In the genomic region with DNA sequence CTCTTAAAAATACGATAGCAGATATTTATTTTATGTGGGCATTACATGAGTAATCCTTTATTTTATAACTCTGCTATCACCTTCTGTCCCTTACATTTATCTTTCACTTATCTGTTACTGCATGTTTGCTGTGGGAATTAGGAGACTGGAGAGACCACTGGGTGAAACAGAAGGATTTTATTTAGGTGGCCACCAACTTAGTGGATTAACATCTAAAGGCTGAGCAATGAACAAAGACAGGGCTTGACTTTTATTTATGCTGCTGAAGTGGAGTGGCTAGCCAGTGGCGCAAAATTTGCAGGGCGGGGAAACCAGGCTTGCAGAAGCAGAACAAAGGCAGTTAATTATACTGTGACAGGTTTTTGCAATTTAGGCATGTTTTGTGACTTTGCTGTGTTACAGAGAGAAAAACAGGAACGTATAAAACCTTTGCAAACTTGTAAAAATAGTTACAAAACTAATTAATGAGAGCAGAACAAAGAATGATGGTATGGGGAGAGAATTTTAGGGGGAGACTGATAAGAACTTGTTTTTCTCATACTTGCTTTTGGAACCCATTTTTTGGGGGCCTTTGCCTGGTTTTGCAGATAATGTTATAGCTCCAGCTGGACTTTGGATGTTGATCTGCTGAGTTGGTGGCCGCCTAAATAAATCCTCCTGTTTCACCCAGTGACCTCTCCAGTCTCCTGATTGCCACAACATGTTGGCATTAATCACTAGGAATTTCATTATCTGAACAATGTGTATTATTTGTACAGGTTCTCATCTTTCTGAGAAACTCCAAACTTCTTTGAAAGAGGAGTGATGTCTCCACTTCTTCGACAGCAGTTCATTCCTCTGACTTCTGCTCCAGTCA, we compare ENCODE assay signal across 1 cellular context.
TF ChIP-seq lines count a peak whose summit lies in the region.

No MANE protein-coding gene starts in this region.

TF ChIP-seq in HEK293, 187 proteins besides CTCF, POLR2A, EP300 and RAD21 (continued from another document and continues in another):
- TF ChIP-seq, protein P1, sequence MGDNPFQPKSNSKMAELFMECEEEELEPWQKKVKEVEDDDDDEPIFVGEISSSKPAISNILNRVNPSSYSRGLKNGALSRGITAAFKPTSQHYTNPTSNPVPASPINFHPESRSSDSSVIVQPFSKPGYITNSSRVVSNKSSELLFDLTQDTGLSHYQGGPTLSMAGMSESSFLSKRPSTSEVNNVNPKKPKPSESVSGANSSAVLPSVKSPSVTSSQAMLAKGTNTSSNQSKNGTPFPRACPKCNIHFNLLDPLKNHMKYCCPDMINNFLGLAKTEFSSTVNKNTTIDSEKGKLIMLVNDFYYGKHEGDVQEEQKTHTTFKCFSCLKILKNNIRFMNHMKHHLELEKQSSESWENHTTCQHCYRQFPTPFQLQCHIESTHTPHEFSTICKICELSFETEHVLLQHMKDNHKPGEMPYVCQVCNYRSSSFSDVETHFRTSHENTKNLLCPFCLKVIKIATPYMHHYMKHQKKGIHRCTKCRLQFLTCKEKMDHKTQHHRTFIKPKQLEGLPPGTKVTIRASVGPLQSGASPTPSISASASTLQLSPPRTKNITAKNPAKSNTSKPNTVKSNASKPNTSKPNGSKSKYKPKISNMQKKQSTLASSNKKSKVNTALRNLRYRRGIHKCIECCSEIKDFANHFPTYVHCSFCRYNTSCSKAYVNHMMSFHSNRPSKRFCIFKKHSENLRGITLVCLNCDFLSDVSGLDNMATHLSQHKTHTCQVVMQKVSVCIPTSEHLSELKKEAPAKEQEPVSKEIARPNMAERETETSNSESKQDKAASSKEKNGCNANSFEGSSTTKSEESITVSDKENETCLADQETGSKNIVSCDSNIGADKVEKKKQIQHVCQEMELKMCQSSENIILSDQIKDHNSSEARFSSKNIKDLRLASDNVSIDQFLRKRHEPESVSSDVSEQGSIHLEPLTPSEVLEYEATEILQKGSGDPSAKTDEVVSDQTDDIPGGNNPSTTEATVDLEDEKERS (tag by site-specific recombination; IDR thresholded peaks at IDR 0.05), result peak; percentile 98
- TF ChIP-seq, protein P2, sequence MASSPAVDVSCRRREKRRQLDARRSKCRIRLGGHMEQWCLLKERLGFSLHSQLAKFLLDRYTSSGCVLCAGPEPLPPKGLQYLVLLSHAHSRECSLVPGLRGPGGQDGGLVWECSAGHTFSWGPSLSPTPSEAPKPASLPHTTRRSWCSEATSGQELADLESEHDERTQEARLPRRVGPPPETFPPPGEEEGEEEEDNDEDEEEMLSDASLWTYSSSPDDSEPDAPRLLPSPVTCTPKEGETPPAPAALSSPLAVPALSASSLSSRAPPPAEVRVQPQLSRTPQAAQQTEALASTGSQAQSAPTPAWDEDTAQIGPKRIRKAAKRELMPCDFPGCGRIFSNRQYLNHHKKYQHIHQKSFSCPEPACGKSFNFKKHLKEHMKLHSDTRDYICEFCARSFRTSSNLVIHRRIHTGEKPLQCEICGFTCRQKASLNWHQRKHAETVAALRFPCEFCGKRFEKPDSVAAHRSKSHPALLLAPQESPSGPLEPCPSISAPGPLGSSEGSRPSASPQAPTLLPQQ (tag by site-specific recombination; IDR thresholded peaks at IDR 0.05), result no peak
- TF ChIP-seq, protein P3, sequence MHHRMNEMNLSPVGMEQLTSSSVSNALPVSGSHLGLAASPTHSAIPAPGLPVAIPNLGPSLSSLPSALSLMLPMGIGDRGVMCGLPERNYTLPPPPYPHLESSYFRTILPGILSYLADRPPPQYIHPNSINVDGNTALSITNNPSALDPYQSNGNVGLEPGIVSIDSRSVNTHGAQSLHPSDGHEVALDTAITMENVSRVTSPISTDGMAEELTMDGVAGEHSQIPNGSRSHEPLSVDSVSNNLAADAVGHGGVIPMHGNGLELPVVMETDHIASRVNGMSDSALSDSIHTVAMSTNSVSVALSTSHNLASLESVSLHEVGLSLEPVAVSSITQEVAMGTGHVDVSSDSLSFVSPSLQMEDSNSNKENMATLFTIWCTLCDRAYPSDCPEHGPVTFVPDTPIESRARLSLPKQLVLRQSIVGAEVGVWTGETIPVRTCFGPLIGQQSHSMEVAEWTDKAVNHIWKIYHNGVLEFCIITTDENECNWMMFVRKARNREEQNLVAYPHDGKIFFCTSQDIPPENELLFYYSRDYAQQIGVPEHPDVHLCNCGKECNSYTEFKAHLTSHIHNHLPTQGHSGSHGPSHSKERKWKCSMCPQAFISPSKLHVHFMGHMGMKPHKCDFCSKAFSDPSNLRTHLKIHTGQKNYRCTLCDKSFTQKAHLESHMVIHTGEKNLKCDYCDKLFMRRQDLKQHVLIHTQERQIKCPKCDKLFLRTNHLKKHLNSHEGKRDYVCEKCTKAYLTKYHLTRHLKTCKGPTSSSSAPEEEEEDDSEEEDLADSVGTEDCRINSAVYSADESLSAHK (tag by site-specific recombination; IDR thresholded peaks at IDR 0.05), result no peak
- TF ChIP-seq ZNF48 (tag by site-specific recombination; IDR thresholded peaks at IDR 0.05), result no peak
- no peak for TF ChIP-seq ZNF214 (tag by site-specific recombination; IDR thresholded peaks at IDR 0.05; ENCODE audit: borderline replicate concordance)
- TF ChIP-seq, protein P4, sequence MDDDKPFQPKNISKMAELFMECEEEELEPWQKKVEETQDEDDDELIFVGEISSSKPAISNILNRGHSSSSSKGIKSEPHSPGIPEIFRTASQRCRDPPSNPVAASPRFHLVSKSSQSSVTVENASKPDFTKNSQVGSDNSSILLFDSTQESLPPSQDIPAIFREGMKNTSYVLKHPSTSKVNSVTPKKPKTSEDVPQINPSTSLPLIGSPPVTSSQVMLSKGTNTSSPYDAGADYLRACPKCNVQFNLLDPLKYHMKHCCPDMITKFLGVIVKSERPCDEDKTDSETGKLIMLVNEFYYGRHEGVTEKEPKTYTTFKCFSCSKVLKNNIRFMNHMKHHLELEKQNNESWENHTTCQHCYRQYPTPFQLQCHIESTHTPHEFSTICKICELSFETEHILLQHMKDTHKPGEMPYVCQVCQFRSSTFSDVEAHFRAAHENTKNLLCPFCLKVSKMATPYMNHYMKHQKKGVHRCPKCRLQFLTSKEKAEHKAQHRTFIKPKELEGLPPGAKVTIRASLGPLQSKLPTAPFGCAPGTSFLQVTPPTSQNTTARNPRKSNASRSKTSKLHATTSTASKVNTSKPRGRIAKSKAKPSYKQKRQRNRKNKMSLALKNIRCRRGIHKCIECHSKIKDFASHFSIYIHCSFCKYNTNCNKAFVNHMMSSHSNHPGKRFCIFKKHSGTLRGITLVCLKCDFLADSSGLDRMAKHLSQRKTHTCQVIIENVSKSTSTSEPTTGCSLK (tag by site-specific recombination; IDR thresholded peaks at IDR 0.05), result no peak
- no peak for TF ChIP-seq ZNF302 (tag by site-specific recombination; IDR thresholded peaks at IDR 0.05; ENCODE audit: low read depth)
- TF ChIP-seq SALL2 (tag by site-specific recombination; IDR thresholded peaks at IDR 0.05; ENCODE audit: borderline replicate concordance), result no peak
- no peak for TF ChIP-seq ZNF426 (tag by site-specific recombination; IDR thresholded peaks at IDR 0.05)
- TF ChIP-seq, protein P5, sequence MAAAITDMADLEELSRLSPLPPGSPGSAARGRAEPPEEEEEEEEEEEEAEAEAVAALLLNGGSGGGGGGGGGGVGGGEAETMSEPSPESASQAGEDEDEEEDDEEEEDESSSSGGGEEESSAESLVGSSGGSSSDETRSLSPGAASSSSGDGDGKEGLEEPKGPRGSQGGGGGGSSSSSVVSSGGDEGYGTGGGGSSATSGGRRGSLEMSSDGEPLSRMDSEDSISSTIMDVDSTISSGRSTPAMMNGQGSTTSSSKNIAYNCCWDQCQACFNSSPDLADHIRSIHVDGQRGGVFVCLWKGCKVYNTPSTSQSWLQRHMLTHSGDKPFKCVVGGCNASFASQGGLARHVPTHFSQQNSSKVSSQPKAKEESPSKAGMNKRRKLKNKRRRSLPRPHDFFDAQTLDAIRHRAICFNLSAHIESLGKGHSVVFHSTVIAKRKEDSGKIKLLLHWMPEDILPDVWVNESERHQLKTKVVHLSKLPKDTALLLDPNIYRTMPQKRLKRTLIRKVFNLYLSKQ (tag by site-specific recombination; IDR thresholded peaks at IDR 0.05; ENCODE audit: borderline replicate concordance), result no peak
- no peak for TF ChIP-seq ZFHX2 (tag by site-specific recombination; conservative IDR thresholded peaks at IDR 0.05)
- TF ChIP-seq ZNF624 (tag by site-specific recombination; IDR thresholded peaks at IDR 0.05), result no peak
- no peak for TF ChIP-seq ZNF664 (tag by site-specific recombination; IDR thresholded peaks at IDR 0.05)
- TF ChIP-seq IKZF3 (tag by site-specific recombination; IDR thresholded peaks at IDR 0.05), result no peak
- no peak for TF ChIP-seq ZNF335 (tag by site-specific recombination; conservative IDR thresholded peaks at IDR 0.05)
- TF ChIP-seq ZNF221 (tag by site-specific recombination; IDR thresholded peaks at IDR 0.05; ENCODE audit: borderline replicate concordance), result no peak
- peak; percentile 35; the same call in 1 of the 2 replicates for TF ChIP-seq SP7 (tag by site-specific recombination; IDR thresholded peaks at IDR 0.05)
- peak; percentile 65; the same call in 1 of the 2 replicates for TF ChIP-seq ZNF169 (tag by site-specific recombination; IDR thresholded peaks at IDR 0.05)
- TF ChIP-seq ZNF19 (tag by site-specific recombination; IDR thresholded peaks at IDR 0.05; ENCODE audit: low read depth), result no peak
- TF ChIP-seq ZNF501 (tag by site-specific recombination; IDR thresholded peaks at IDR 0.05), result peak; percentile 27; the same call in 1 of the 2 replicates
- no peak for TF ChIP-seq ZNF530 (tag by site-specific recombination; IDR thresholded peaks at IDR 0.05; ENCODE audit: low read depth)
- TF ChIP-seq ZNF155 (tag by site-specific recombination; IDR thresholded peaks at IDR 0.05), result 0 out of 2 replicates have a peak, but pooled peaks have one; percentile 28
- no peak for TF ChIP-seq ZNF600 (tag by site-specific recombination; IDR thresholded peaks at IDR 0.05)
- TF ChIP-seq FEZF1 (tag by site-specific recombination; IDR thresholded peaks at IDR 0.05), result no peak
- TF ChIP-seq ZNF549 (tag by site-specific recombination; IDR thresholded peaks at IDR 0.05), result peak; percentile 59
- 0 out of 2 replicates have a peak, but pooled peaks have one; percentile 37 for TF ChIP-seq ZNF248 (tag by site-specific recombination; IDR thresholded peaks at IDR 0.05)
- TF ChIP-seq ZNF677 (tag by site-specific recombination; IDR thresholded peaks at IDR 0.05), result peak; percentile 51; the same call in 1 of the 2 replicates
- TF ChIP-seq ZNF112 (tag by site-specific recombination; IDR thresholded peaks at IDR 0.05), result peak; percentile 52; the same call in 1 of the 2 replicates
- TF ChIP-seq, protein P6, sequence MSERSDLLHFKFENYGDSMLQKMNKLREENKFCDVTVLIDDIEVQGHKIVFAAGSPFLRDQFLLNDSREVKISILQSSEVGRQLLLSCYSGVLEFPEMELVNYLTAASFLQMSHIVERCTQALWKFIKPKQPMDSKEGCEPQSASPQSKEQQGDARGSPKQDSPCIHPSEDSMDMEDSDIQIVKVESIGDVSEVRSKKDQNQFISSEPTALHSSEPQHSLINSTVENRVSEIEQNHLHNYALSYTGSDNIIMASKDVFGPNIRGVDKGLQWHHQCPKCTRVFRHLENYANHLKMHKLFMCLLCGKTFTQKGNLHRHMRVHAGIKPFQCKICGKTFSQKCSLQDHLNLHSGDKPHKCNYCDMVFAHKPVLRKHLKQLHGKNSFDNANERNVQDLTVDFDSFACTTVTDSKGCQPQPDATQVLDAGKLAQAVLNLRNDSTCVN (tag by site-specific recombination; optimal IDR thresholded peaks at IDR 0.05), result no peak
- peak; percentile 100 for TF ChIP-seq ZNF626 (tag by site-specific recombination; IDR thresholded peaks at IDR 0.05)
- no peak for TF ChIP-seq ZNF146 (tag by site-specific recombination; IDR thresholded peaks at IDR 0.05)
- TF ChIP-seq SETDB1 (IDR thresholded peaks at IDR 0.05; ENCODE audit: insufficient read length, low read length), result peak; percentile 100
- TF ChIP-seq ZNF610 (tag by site-specific recombination; IDR thresholded peaks at IDR 0.05; ENCODE audit: borderline replicate concordance), result no peak
- TF ChIP-seq ZNF184 (tag by site-specific recombination; IDR thresholded peaks at IDR 0.05), result 0 out of 2 replicates have a peak, but pooled peaks have one; percentile 22
- TF ChIP-seq ZNF132 (tag by site-specific recombination; IDR thresholded peaks at IDR 0.05; ENCODE audit: borderline replicate concordance), result no peak
- no peak for TF ChIP-seq MZF1 (tag by site-specific recombination; IDR thresholded peaks at IDR 0.05; ENCODE audit: borderline replicate concordance)
- TF ChIP-seq ZNF175 (tag by site-specific recombination; IDR thresholded peaks at IDR 0.05), result no peak
- no peak for TF ChIP-seq GLIS2 (tag by site-specific recombination; IDR thresholded peaks at IDR 0.05)
- TF ChIP-seq ZNF555 (tag by site-specific recombination; conservative IDR thresholded peaks at IDR 0.05), result 0 out of 2 replicates have a peak, but pooled peaks have one; percentile 5
- TF ChIP-seq, protein P7, sequence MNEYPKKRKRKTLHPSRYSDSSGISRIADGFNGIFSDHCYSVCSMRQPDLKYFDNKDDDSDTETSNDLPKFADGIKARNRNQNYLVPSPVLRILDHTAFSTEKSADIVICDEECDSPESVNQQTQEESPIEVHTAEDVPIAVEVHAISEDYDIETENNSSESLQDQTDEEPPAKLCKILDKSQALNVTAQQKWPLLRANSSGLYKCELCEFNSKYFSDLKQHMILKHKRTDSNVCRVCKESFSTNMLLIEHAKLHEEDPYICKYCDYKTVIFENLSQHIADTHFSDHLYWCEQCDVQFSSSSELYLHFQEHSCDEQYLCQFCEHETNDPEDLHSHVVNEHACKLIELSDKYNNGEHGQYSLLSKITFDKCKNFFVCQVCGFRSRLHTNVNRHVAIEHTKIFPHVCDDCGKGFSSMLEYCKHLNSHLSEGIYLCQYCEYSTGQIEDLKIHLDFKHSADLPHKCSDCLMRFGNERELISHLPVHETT (tag by site-specific recombination; IDR thresholded peaks at IDR 0.05), result no peak
- no peak for TF ChIP-seq KLF8 (tag by site-specific recombination; IDR thresholded peaks at IDR 0.05)
- no peak for TF ChIP-seq MEIS1 (CRISPR knock-in tag; IDR thresholded peaks at IDR 0.05; ENCODE audit: borderline replicate concordance)
- TF ChIP-seq ZNF157 (tag by site-specific recombination; IDR thresholded peaks at IDR 0.05), result no peak
